Comparison of ENCODE assay signal across 8 cellular contexts in genomic region chr17:18363021-18363941, GRCh38. TPM values are rescaled to one million over a fixed set of nuclear protein-coding genes. Genes with fewer than 3 reads are reported as not detected.
DNase-seq lines count a peak whose midpoint lies in the region; ATAC-seq and TF ChIP-seq lines count a peak whose summit lies in the region.

Gene SHMT1 (minus strand): TSS chr17:18363550. CDS start chr17:18355981, 7,569 bp downstream.

- peak; percentile 24 for DNase-seq in DMS114 treated with DMSO at 0.1 percent for 48 hours (lab: John Stamatoyannopoulos, UW; ENCODE audit: unreplicated experiment)
- DNase-seq in HuH-7.5 (ENCODE audit: low spot score), result peak; percentile 84
- DNase-seq in OCI-M1 (lab: John Stamatoyannopoulos, UW), result peak; percentile 92
- DNase-seq in activated T-cell treated with anti-CD3 and anti-CD28 coated beads for 4 hours, result peak; percentile 82
- peak; percentile 94 for DNase-seq in epithelial cell of esophagus (ENCODE audit: low read depth)
- DNase-seq in mucosa of descending colon, result peak; percentile 95 to 97 (median 96)
- peak; percentile 70 to 76 for DNase-seq in stimulated activated CD8-positive, alpha-beta memory T cell treated with anti-CD3 and anti-CD28 coated beads, Interleukin-4, amount 100 ng/mL, for 1 hour (ENCODE audit: low read depth in 2 of 2, low spot score in 1 of 2)

- no peaks in the 10 kb centered on the region for H3K9me3 ChIP-seq in mucosa of descending colon

- no peaks in the 10 kb centered on the region for H3K36me3 ChIP-seq in mucosa of descending colon (ENCODE audit: low read depth)

- no peak for TF ChIP-seq CTCF in epithelial cell of esophagus (IDR thresholded peaks at IDR 0.05; ENCODE audit: insufficient read depth, low read depth, low read length, missing control alignments)
- TF ChIP-seq CTCF in mucosa of descending colon (IDR thresholded peaks at IDR 0.05), result no peak

- H3K4me1 ChIP-seq in mucosa of descending colon (ENCODE audit: low read depth), result peaks cover 7% of the 10 kb centered on the region

- ATAC-seq in GM21526 (IDR thresholded peaks at IDR 0.05; ENCODE audit: low FRiP score, unreplicated experiment) (peak; percentile 95), mucosa of descending colon (peak; percentile 100)

- peak within 1 kb of the TSS; percentile 76 for H3K4me3 ChIP-seq in epithelial cell of esophagus (ENCODE audit: low read length)
- H3K4me3 ChIP-seq in mucosa of descending colon, result peak within 1 kb of the TSS; percentile 54

- intact Hi-C loops in mucosa of descending colon (cut with DNase I, micrococcal nuclease), result no loop called here

RNA-seq across cellular contexts. Expression of gene SHMT1, which starts in this region (rescaled TPM):
- total RNA-seq in mucosa of descending colon, result 10 to 100 TPM; 30.0 to 49.3 (median 30.9) TPM

Comparison
In these comparisons a context has a peak if more than half of its experiments do, and no peak if none do; other contexts are left out.
1. Peak in every context shown above with its lines: DNase-seq, ATAC-seq and H3K4me3 ChIP-seq.
2. DNase-seq: peak in every context shown above with its lines; median percentile 96 in mucosa of descending colon; 94 in epithelial cell of esophagus; 92 in OCI-M1; 84 in HuH-7.5; 82 in activated T-cell treated with anti-CD3 and anti-CD28 coated beads for 4 hours; 73 in stimulated activated CD8-positive, alpha-beta memory T cell treated with anti-CD3 and anti-CD28 coated beads, Interleukin-4, amount 100 ng/mL, for 1 hour; 24 in DMS114 treated with DMSO at 0.1 percent for 48 hours.